ENCODE assay signal across 7 cellular contexts in genomic region chr3:123448503-123449091, GRCh38. TPM values are rescaled to one million over a fixed set of nuclear protein-coding genes. Genes with fewer than 3 reads are reported as not detected.
DNase-seq lines count a peak whose midpoint lies in the region; ATAC-seq and TF ChIP-seq lines count a peak whose summit lies in the region.

Gene ADCY5, minus strand, starts transcription at chr3:123449090. Its CDS starts 545 bp downstream, at chr3:123448545.

- H3K4me3 ChIP-seq in HEK293 (ENCODE audit: low read depth, low read length), result peak within 1 kb of the TSS; percentile 35
- H3K4me3 ChIP-seq in cardiac muscle cell, result peak within 1 kb of the TSS; percentile 96
- H3K4me3 ChIP-seq in parathyroid adenoma (ENCODE audit: low read depth, low read length), result peak within 1 kb of the TSS; percentile 44
- H3K4me3 ChIP-seq in PC-9, result no peak within 1 kb of the TSS

- H3K4me3 Mint-ChIP-seq in activated CD8-positive, alpha-beta T cell treated with anti-CD3 and anti-CD28 coated beads, Interleukin-2, amount 10 ng/mL, durations not matched to agents 7 days and 5 days, result no peak within 1 kb of the TSS

- no TSS peak for BruUV-seq in PC-9 (replicated peaks; lab: Mats Ljungman, UMichigan)

- intact Hi-C loops in PC-9 (cut with micrococcal nuclease; ENCODE audit: unreplicated experiment), result no loop called here

- no peaks in the 10 kb centered on the region for H3K4me1 Mint-ChIP-seq in activated CD8-positive, alpha-beta T cell treated with anti-CD3 and anti-CD28 coated beads, Interleukin-2, amount 10 ng/mL, durations not matched to agents 7 days and 5 days (ENCODE audit: low read depth)

- H3F3A ChIP-seq in PC-9 (ENCODE audit: insufficient read depth, low read depth), result no peaks in the 10 kb centered on the region

- no peaks in the 10 kb centered on the region for H3K9me3 Mint-ChIP-seq in activated CD8-positive, alpha-beta T cell treated with anti-CD3 and anti-CD28 coated beads, Interleukin-2, amount 10 ng/mL, durations not matched to agents 7 days and 5 days (ENCODE audit: insufficient read depth)

- TF ChIP-seq CTCF in HEK293 (tag by site-specific recombination; IDR thresholded peaks at IDR 0.05) (no peak), cardiac muscle cell (IDR thresholded peaks at IDR 0.05; ENCODE audit: low read depth, low read length) (no peak), parathyroid adenoma (IDR thresholded peaks at IDR 0.05) (no peak), PC-9 (conservative IDR thresholded peaks at IDR 0.05) (no peak)

- no peak within 1 kb of the TSS for H3K27ac Mint-ChIP-seq in activated CD8-positive, alpha-beta T cell treated with anti-CD3 and anti-CD28 coated beads, Interleukin-2, amount 10 ng/mL, durations not matched to agents 7 days and 5 days

- H3K9me3 ChIP-seq in HEK293 (ENCODE audit: control insufficient read depth, insufficient read depth, low read depth, low read length) (no peaks in the 10 kb centered on the region), cardiac muscle cell (ENCODE audit: low read depth) (no peaks in the 10 kb centered on the region), parathyroid adenoma (ENCODE audit: control insufficient read depth, low read length) (no peaks in the 10 kb centered on the region), PC-9 (ENCODE audit: insufficient read depth, low read depth) (no peaks in the 10 kb centered on the region)

- H3K27me3 ChIP-seq in cardiac muscle cell (peaks cover 18% of the 10 kb centered on the region), parathyroid adenoma (ENCODE audit: control insufficient read depth, insufficient read depth, low read length) (peaks cover 4% of the 10 kb centered on the region), PC-9 (ENCODE audit: insufficient read depth, low read depth) (no peaks in the 10 kb centered on the region)

- peaks cover 54% of the 10 kb centered on the region for H3K27me3 Mint-ChIP-seq in activated CD8-positive, alpha-beta T cell treated with anti-CD3 and anti-CD28 coated beads, Interleukin-2, amount 10 ng/mL, durations not matched to agents 7 days and 5 days (ENCODE audit: low read depth)

- H3K36me3 ChIP-seq in HEK293 (ENCODE audit: control insufficient read depth in 2 of 2, insufficient read depth in 1 of 2, low read length in 2 of 2) (no peaks in the 10 kb centered on the region), cardiac muscle cell (no peaks in the 10 kb centered on the region), parathyroid adenoma (ENCODE audit: control insufficient read depth, insufficient read depth, low read length) (no peaks in the 10 kb centered on the region), PC-9 (ENCODE audit: low read depth) (no peaks in the 10 kb centered on the region)

- H2AFZ ChIP-seq in parathyroid adenoma (peak within 1 kb of the TSS; percentile 99), PC-9 (no peak within 1 kb of the TSS)

- no peaks in the 10 kb centered on the region for H3K36me3 Mint-ChIP-seq in activated CD8-positive, alpha-beta T cell treated with anti-CD3 and anti-CD28 coated beads, Interleukin-2, amount 10 ng/mL, durations not matched to agents 7 days and 5 days (ENCODE audit: low read depth)

- CTCF ChIA-PET in HEK293 (lab: Yijun Ruan, JAX) (interaction anchor here (0.6 to 3.1 kb wide), 9 partner anchors 11 to 107 kb away, joined by 3 to 13 read pairs (median 4); no protein-coding TSS in a partner anchor), PC-9 (lab: Charles Lee) (no interaction called here)
- CTCF ChIA-PET in activated CD8-positive, alpha-beta T cell treated with anti-CD3 and anti-CD28 coated beads, Interleukin-2, amount 10 ng/mL, durations not matched to agents 7 days and 5 days (lab: Charles Lee), result interaction anchor here (0.9 to 1.5 kb wide), 6 partner anchors 10 to 123 kb away, joined by 3 to 8 read pairs (median 4); no protein-coding TSS in a partner anchor

- POLR2A ChIA-PET in HEK293 (lab: Yijun Ruan, JAX) (no interaction called here), PC-9 (lab: Charles Lee; ENCODE audit: unreplicated experiment) (no interaction called here)
- POLR2A ChIA-PET in activated CD8-positive, alpha-beta T cell treated with anti-CD3 and anti-CD28 coated beads, Interleukin-2, amount 10 ng/mL, durations not matched to agents 7 days and 5 days (lab: Charles Lee), result no interaction called here

- H3K4me1 ChIP-seq in HEK293 (ENCODE audit: control insufficient read depth, insufficient read depth, low read length), result no peaks in the 10 kb centered on the region; the same call in 1 of the 2 replicates
- peaks cover 15% of the 10 kb centered on the region for H3K4me1 ChIP-seq in cardiac muscle cell (ENCODE audit: low read depth)
- no peaks in the 10 kb centered on the region for H3K4me1 ChIP-seq in parathyroid adenoma
- 0 out of 2 replicates have a peak, but pooled peaks cover 8% of the 10 kb centered on the region for H3K4me1 ChIP-seq in PC-9 (replicated peaks; ENCODE audit: insufficient read depth)

- H3K4me2 ChIP-seq in parathyroid adenoma (ENCODE audit: low read length) (peak within 1 kb of the TSS; percentile 76), PC-9 (no peak within 1 kb of the TSS)

- no peak for DNase-seq in activated CD8-positive, alpha-beta T cell treated with anti-CD3 and anti-CD28 coated beads, Interleukin-2, amount 10 ng/mL, durations not matched to agents 7 days and 5 days
- DNase-seq in cardiac muscle cell (ENCODE audit: low read depth in 1 of 2, low spot score in 1 of 2), result peak in 1 of 2 donors; percentile 48
- DNase-seq in RPMI8226, result no peak
- DNase-seq in PC-9, result no peak

- H3K9ac ChIP-seq in parathyroid adenoma, result no peak within 1 kb of the TSS

- peak; percentile 28 for ATAC-seq in activated CD8-positive, alpha-beta T cell treated with anti-CD3 and anti-CD28 coated beads, Interleukin-2, amount 10 ng/mL, durations not matched to agents 7 days and 5 days
- ATAC-seq in GM21526 (IDR thresholded peaks at IDR 0.05; ENCODE audit: low FRiP score, unreplicated experiment), result no peak

- H3K27ac ChIP-seq in HEK293 (ENCODE audit: extremely low read depth, low read depth, low read length) (peak within 1 kb of the TSS; percentile 41; the same call in 1 of the 2 replicates), cardiac muscle cell (peak within 1 kb of the TSS; percentile 80), parathyroid adenoma (peak within 1 kb of the TSS; percentile 40), PC-9 (no peak within 1 kb of the TSS)

- H3K79me2 ChIP-seq in parathyroid adenoma (no peaks in the 10 kb centered on the region), PC-9 (ENCODE audit: low read depth) (no peaks in the 10 kb centered on the region)

- H3K9me2 ChIP-seq in PC-9 (ENCODE audit: insufficient read depth), result no peaks in the 10 kb centered on the region

- H4K20me1 ChIP-seq in PC-9 (ENCODE audit: insufficient read depth), result no peaks in the 10 kb centered on the region

TF ChIP-seq in HEK293, 187 proteins besides CTCF, POLR2A, EP300 and RAD21 (continues in another document):
- TF ChIP-seq ZNF394 (tag by site-specific recombination; IDR thresholded peaks at IDR 0.05; ENCODE audit: borderline replicate concordance) (peak; percentile 77; the same call in 1 of the 2 replicates), ZNF777 (tag by site-specific recombination; IDR thresholded peaks at IDR 0.05; ENCODE audit: borderline replicate concordance) (peak; percentile 87; the same call in 1 of the 2 replicates), PBX3 (CRISPR knock-in tag; IDR thresholded peaks at IDR 0.05) (no peak), ZFP41 (tag by site-specific recombination; IDR thresholded peaks at IDR 0.05; ENCODE audit: borderline replicate concordance) (no peak), ZBTB17 (tag by site-specific recombination; IDR thresholded peaks at IDR 0.05) (0 out of 2 replicates have a peak, but pooled peaks have one; percentile 30), ZBTB48 (tag by site-specific recombination; IDR thresholded peaks at IDR 0.05) (0 out of 2 replicates have a peak, but pooled peaks have one; percentile 19), ZNF600 (tag by site-specific recombination; IDR thresholded peaks at IDR 0.05) (peak; percentile 24; the same call in 1 of the 2 replicates), ZFHX2 (tag by site-specific recombination; conservative IDR thresholded peaks at IDR 0.05) (peak; percentile 23; the same call in 1 of the 2 replicates), ZNF561 (tag by site-specific recombination; IDR thresholded peaks at IDR 0.05; ENCODE audit: borderline replicate concordance) (no peak), ZNF366 (tag by site-specific recombination; conservative IDR thresholded peaks at IDR 0.05) (no peak), ZIC2 (tag by site-specific recombination; IDR thresholded peaks at IDR 0.05) (0 out of 2 replicates have a peak, but pooled peaks have one; percentile 10), SCRT1 (tag by site-specific recombination; IDR thresholded peaks at IDR 0.05; ENCODE audit: borderline replicate concordance) (no peak), PATZ1 (tag by site-specific recombination; IDR thresholded peaks at IDR 0.05) (peak; percentile 48; the same call in 1 of the 2 replicates)

RNA-seq across cellular contexts. Expression of gene ADCY5, which starts in this region (rescaled TPM):
- total RNA-seq in activated CD8-positive, alpha-beta T cell treated with anti-CD3 and anti-CD28 coated beads, Interleukin-2, amount 10 ng/mL, durations not matched to agents 7 days and 5 days, result not detected
- total RNA-seq in cardiac muscle cell (47.7 and 93.7 TPM in 2 replicates), PC-9 (2021) (0.24 TPM in 1 of 2 replicates, not detected in the other)
- 38.4 and 74.0 TPM in 2 replicates for polyA plus RNA-seq in cardiac muscle cell

Comparison
In these comparisons a context has a peak if more than half of its experiments do, and no peak if none do; other contexts are left out.
1. RNA of gene ADCY5 (total RNA-seq): 47.7 to 93.7 TPM in cardiac muscle cell; 0.24 TPM in PC-9 and not detected in activated CD8-positive, alpha-beta T cell treated with anti-CD3 and anti-CD28 coated beads, Interleukin-2, amount 10 ng/mL, durations not matched to agents 7 days and 5 days; every median in the first group is over 10 times any median in the second.
2. Peak in ATAC-seq in activated CD8-positive, alpha-beta T cell treated with anti-CD3 and anti-CD28 coated beads, Interleukin-2, amount 10 ng/mL, durations not matched to agents 7 days and 5 days; RNA of the gene not detected or under 1 TPM.